10 cellular contexts compared by ENCODE assay signal in genomic region chr3:46960801-46961200, GRCh38. TPM values are rescaled to one million over a fixed set of nuclear protein-coding genes. Genes with fewer than 3 reads are reported as not detected.
DNase-seq lines count a peak whose midpoint lies in the region; ATAC-seq, FAIRE-seq and TF ChIP-seq lines count a peak whose summit lies in the region.
"Had no signal": no experiment of that assay in that cellular context is flagged by ENCODE, and none has a peak within 500 bp of the region (broad histone marks: within the 10 kb centered on the region; RNA-seq: fewer than 3 reads in every experiment).

No MANE protein-coding gene starts in this region.

- H3K36me3 ChIP-seq in mesodermal cell (ENCODE audit: control insufficient read depth, insufficient read depth, low read length) (peaks cover 36% of the 10 kb centered on the region), thyroid gland (no peaks in the 10 kb centered on the region)
- H3K36me3 ChIP-seq: right lobe of liver had no signal

- POLR2A ChIA-PET in activated CD4-positive, alpha-beta T cell treated with anti-CD3 and anti-CD28 coated beads for 36 hours (lab: Charles Lee): interaction anchor here (2.4 kb wide), 1 partner anchor 13 kb away, joined by 8 read pairs; no protein-coding TSS in a partner anchor

- no peaks in the 10 kb centered on the region for H3K9me3 ChIP-seq in mesodermal cell (ENCODE audit: control insufficient read depth, low read length)
- no peaks in the 10 kb centered on the region for H3K9me3 ChIP-seq in thyroid gland
- H3K9me3 ChIP-seq: right lobe of liver had no signal

- H3K27me3 Mint-ChIP-seq in activated CD4-positive, alpha-beta T cell treated with anti-CD3 and anti-CD28 coated beads for 36 hours: no peaks in the 10 kb centered on the region

- peak overlapping the region; percentile 28 for H3K27ac ChIP-seq in caudate nucleus (ENCODE audit: low read depth, low read length)
- peak overlapping the region; percentile 67 for H3K27ac ChIP-seq in mesodermal cell (ENCODE audit: low read depth, low read length, severe bottlenecking)
- peak overlapping the region in 2 of 3 donors; percentile 70 to 77 for H3K27ac ChIP-seq in thyroid gland
- H3K27ac ChIP-seq: right lobe of liver had no signal

- DNase-seq in activated CD4-positive, alpha-beta T cell treated with anti-CD3 and anti-CD28 coated beads for 36 hours: no peak
- no peak for DNase-seq in activated CD4-positive, alpha-beta T cell treated with anti-CD3 and anti-CD28 coated beads, Interleukin-2, amount 50 U/mL, for 4 hours
- DNase-seq in caudate nucleus (lab: John Stamatoyannopoulos, UW) (no peak), thyroid gland (no peak), GM19239 (ENCODE audit: insufficient read length, low spot score) (no peak), NCI-H1105 (lab: John Stamatoyannopoulos, UW) (no peak), NOMO-1 treated with DMSO at 0.1 percent for 48 hours (lab: John Stamatoyannopoulos, UW; ENCODE audit: unreplicated experiment) (no peak)
- DNase-seq: T1000 had no signal

- peaks cover 21% of the 10 kb centered on the region for H3K36me3 Mint-ChIP-seq in activated CD4-positive, alpha-beta T cell treated with anti-CD3 and anti-CD28 coated beads for 36 hours (ENCODE audit: low read depth)

- H3K4me3 Mint-ChIP-seq in activated CD4-positive, alpha-beta T cell treated with anti-CD3 and anti-CD28 coated beads for 36 hours: no peak overlapping the region

- H3K4me3 ChIP-seq in mesodermal cell (ENCODE audit: extremely low read depth, insufficient read depth, low read length, poor library complexity, severe bottlenecking): no peak overlapping the region
- H3K4me3 ChIP-seq in thyroid gland (replicated peaks in 1 of 3): no peak overlapping the region
- H3K4me3 ChIP-seq: right lobe of liver had no signal

- peaks cover 79% of the 10 kb centered on the region for H3K4me1 Mint-ChIP-seq in activated CD4-positive, alpha-beta T cell treated with anti-CD3 and anti-CD28 coated beads for 36 hours

- no peak for TF ChIP-seq POLR2A in thyroid gland (IDR thresholded peaks at IDR 0.05)

- H3K4me1 ChIP-seq in mesodermal cell (ENCODE audit: control insufficient read depth, insufficient read depth, low read length, poor library complexity, severe bottlenecking) (peaks cover 26% of the 10 kb centered on the region), thyroid gland (peaks cover 59 to 80% of the 10 kb centered on the region in 2 donors)

- FAIRE-seq in GM19239 (lab: Jason Lieb, UNC): no peak

- intact Hi-C loops in activated CD4-positive, alpha-beta T cell treated with anti-CD3 and anti-CD28 coated beads for 36 hours (cut with DNase I, micrococcal nuclease): no loop called here
- intact Hi-C loops in thyroid gland (cut with DNase I): no loop called here

- CTCF ChIA-PET in activated CD4-positive, alpha-beta T cell treated with anti-CD3 and anti-CD28 coated beads for 36 hours (lab: Charles Lee): interaction anchor here (1.3 to 1.5 kb wide), 2 partner anchors 27 to 52 kb away, joined by 3 to 4 read pairs; no protein-coding TSS in a partner anchor

- ATAC-seq in activated CD4-positive, alpha-beta T cell treated with anti-CD3 and anti-CD28 coated beads for 36 hours: no peak

- 81 to 100% methylated on average over 1 of the region's 2 CpGs for WGBS in mesodermal cell (ENCODE audit: insufficient coverage in 2 of 2), 2 experiments
- 83% methylated on average over 2 of the region's 2 CpGs for WGBS in thyroid gland, 2 donors

- no peaks in the 10 kb centered on the region for H3K9me3 Mint-ChIP-seq in activated CD4-positive, alpha-beta T cell treated with anti-CD3 and anti-CD28 coated beads for 36 hours (ENCODE audit: low read depth)

- no peaks in the 10 kb centered on the region for H3K27me3 ChIP-seq in thyroid gland
- H3K27me3 ChIP-seq: right lobe of liver had no signal

- peak overlapping the region; percentile 88 for H3K27ac Mint-ChIP-seq in activated CD4-positive, alpha-beta T cell treated with anti-CD3 and anti-CD28 coated beads for 36 hours

- TF ChIP-seq CTCF in thyroid gland (IDR thresholded peaks at IDR 0.05): no peak

RNA-seq across cellular contexts. Expression of gene CCDC12, which starts 15.7 kb away (rescaled TPM):
- 10 to 100 TPM; 45.4 to 47.8 TPM for total RNA-seq in activated CD4-positive, alpha-beta T cell treated with anti-CD3 and anti-CD28 coated beads for 36 hours
- polyA plus RNA-seq in mesodermal cell (2013, experiment 1 of 2): 34.0 TPM
- polyA plus RNA-seq in mesodermal cell (2013, experiment 2 of 2): 32.3 TPM
- total RNA-seq in thyroid gland: 10 to 100 TPM; 43.2 to 60.6 (median 51.8) TPM

RNA-seq across cellular contexts. Expression of gene NBEAL2, which starts 18.7 kb away (rescaled TPM):
- 10 to 100 TPM; 83.4 to 84.9 TPM for total RNA-seq in activated CD4-positive, alpha-beta T cell treated with anti-CD3 and anti-CD28 coated beads for 36 hours
- 25.5 TPM for polyA plus RNA-seq in mesodermal cell (2013, experiment 1 of 2)
- polyA plus RNA-seq in mesodermal cell (2013, experiment 2 of 2): 18.9 TPM
- 10 to 100 TPM; 19.4 to 38.6 (median 27.5) TPM for total RNA-seq in thyroid gland
